In the genomic region with DNA sequence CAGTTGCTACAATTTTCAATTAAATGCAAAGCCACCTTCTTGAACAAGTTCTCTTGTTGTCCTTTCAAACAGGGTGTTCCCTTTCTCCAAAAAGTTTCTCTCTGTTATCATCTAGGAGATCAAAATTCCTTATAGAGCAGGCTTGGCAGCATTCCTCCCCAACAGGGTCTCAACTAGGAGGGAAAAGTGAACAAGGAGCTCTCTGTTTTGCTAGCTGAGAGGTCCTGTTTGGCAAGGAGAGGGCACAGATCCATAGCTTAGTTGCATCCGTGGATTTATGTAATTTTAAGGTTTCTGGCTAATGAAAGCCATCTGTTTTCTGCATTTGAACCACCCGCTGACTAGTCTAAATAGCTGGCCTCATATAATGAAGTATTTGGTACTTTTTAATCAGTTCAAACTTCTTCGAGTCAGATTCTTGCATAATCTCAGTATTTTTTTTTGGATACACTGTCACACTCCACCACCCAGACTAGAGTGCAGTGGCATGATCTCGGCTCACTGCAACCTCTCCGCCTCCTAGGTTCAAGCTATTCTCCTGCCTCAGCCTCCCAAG, we compare ENCODE assay signal across 11 cellular contexts. TPM values are rescaled to one million over a fixed set of nuclear protein-coding genes. Genes with fewer than 3 reads are reported as not detected.
DNase-seq lines count a peak whose midpoint lies in the region; ATAC-seq lines count a peak whose summit lies in the region.
"Had no signal": no experiment of that assay in that cellular context is flagged by ENCODE, and none has a peak within 500 bp of the region (broad histone marks: within the 10 kb centered on the region; RNA-seq: fewer than 3 reads in every experiment).

No MANE protein-coding gene starts in this region.

- peaks cover 12% of the 10 kb centered on the region for H3K36me3 ChIP-seq in HUES64 (ENCODE audit: insufficient read depth, low read length)
- H3K36me3 ChIP-seq in mesodermal cell (ENCODE audit: control insufficient read depth, insufficient read depth, low read length), result peaks cover 12% of the 10 kb centered on the region

- no peak for ATAC-seq in GM19324 (IDR thresholded peaks at IDR 0.05; ENCODE audit: low FRiP score, unreplicated experiment)
- no peak for ATAC-seq in HG03565 (IDR thresholded peaks at IDR 0.05; ENCODE audit: unreplicated experiment)
- no peak for ATAC-seq in GM19395 (IDR thresholded peaks at IDR 0.05; ENCODE audit: unreplicated experiment)

- no peaks in the 10 kb centered on the region for H3K27me3 ChIP-seq in HUES64 (ENCODE audit: insufficient read depth, low read length)

- WGBS in HUES64, result 88% methylated on average over 5 of the region's 5 CpGs
- 79 to 82% methylated on average over 3 of the region's 5 CpGs for WGBS in mesodermal cell (ENCODE audit: insufficient coverage in 2 of 2), 2 experiments

- peak overlapping the region; percentile 10; the same call in 1 of the 2 replicates for H3K9ac ChIP-seq in HUES64 (ENCODE audit: low read depth, low read length)

- H3K4me3 ChIP-seq in HUES64 (ENCODE audit: low read length) (no peak overlapping the region), mesodermal cell (ENCODE audit: extremely low read depth, insufficient read depth, low read length, poor library complexity, severe bottlenecking) (no peak overlapping the region)

- H3K4me1 ChIP-seq in HUES64 (ENCODE audit: insufficient read depth, low read length) (peaks cover 79% of the 10 kb centered on the region), mesodermal cell (ENCODE audit: control insufficient read depth, insufficient read depth, low read length, poor library complexity, severe bottlenecking) (peaks cover 35% of the 10 kb centered on the region)

- H3K9me3 ChIP-seq in HUES64 (ENCODE audit: insufficient read depth, low read depth, low read length) (no peaks in the 10 kb centered on the region), mesodermal cell (ENCODE audit: control insufficient read depth, low read length) (no peaks in the 10 kb centered on the region)

- peak; percentile 26 for DNase-seq in A172 (ENCODE audit: low spot score)
- DNase-seq in dedifferentiated amniotic fluid mesenchymal stem cell (ENCODE audit: extremely low spot score), result peak; percentile 70
- DNase-seq in LoVo (ENCODE audit: low spot score), result no peak
- DNase-seq: activated gamma-delta T cell treated with Interleukin-2 at 50 U/mL for 16 hours, COR-L47 had no signal

- H3K27ac ChIP-seq in HUES64 (ENCODE audit: low read depth, low read length), result peak overlapping the region; percentile 36
- H3K27ac ChIP-seq in mesodermal cell (ENCODE audit: low read depth, low read length, severe bottlenecking), result peak overlapping the region; percentile 95
- H3K27ac ChIP-seq: RWPE1 had no signal

RNA-seq across cellular contexts. Expression of gene APP, which starts 54.0 kb away (rescaled TPM):
- 337 and 367 TPM in 2 replicates for total RNA-seq in A172 (2014; rRNA removed; shearing (Covaris generic))
- 335 TPM for polyA plus RNA-seq in HUES64 (2013, experiment 1 of 2)
- polyA plus RNA-seq in HUES64 (2013, experiment 2 of 2), result 380 TPM
- 546 TPM for polyA plus RNA-seq in mesodermal cell (2013, experiment 1 of 2)
- polyA plus RNA-seq in mesodermal cell (2013, experiment 2 of 2), result 502 TPM
